ENCODE assay signal across 8 cellular contexts in genomic region chr10:133278577-133279265, GRCh38. TPM values are rescaled to one million over a fixed set of nuclear protein-coding genes. Genes with fewer than 3 reads are reported as not detected.
DNase-seq lines count a peak whose midpoint lies in the region; ATAC-seq and TF ChIP-seq lines count a peak whose summit lies in the region.

No MANE protein-coding gene starts in this region.

- ATAC-seq in HG03097 (IDR thresholded peaks at IDR 0.05; ENCODE audit: low FRiP score, unreplicated experiment) (peak; percentile 42), RWPE2 (ENCODE audit: low read depth) (peak; percentile 66), mucosa of descending colon (peak; percentile 59), GM21717 (IDR thresholded peaks at IDR 0.05; ENCODE audit: unreplicated experiment) (no peak)

- no peaks in the 10 kb centered on the region for H3K9me3 ChIP-seq in RWPE2 (ENCODE audit: severe bottlenecking)
- no peaks in the 10 kb centered on the region for H3K9me3 ChIP-seq in mucosa of descending colon

- H3K36me3 ChIP-seq in RWPE2 (ENCODE audit: low read depth) (peaks cover 30% of the 10 kb centered on the region), brain microvascular endothelial cell (replicated peaks) (peaks cover 24% of the 10 kb centered on the region), mucosa of descending colon (ENCODE audit: low read depth) (peaks cover 6% of the 10 kb centered on the region)

- intact Hi-C loops in mucosa of descending colon (cut with DNase I, micrococcal nuclease): no loop called here

- no peak overlapping the region for H3K4me3 ChIP-seq in RWPE2 (ENCODE audit: severe bottlenecking)
- no peak overlapping the region for H3K4me3 ChIP-seq in brain microvascular endothelial cell (ENCODE audit: low read depth, low read length)
- no peak overlapping the region for H3K4me3 ChIP-seq in mucosa of descending colon

- H3K4me1 ChIP-seq in RWPE2 (ENCODE audit: insufficient read depth, poor library complexity, severe bottlenecking): peaks cover 42% of the 10 kb centered on the region
- H3K4me1 ChIP-seq in mucosa of descending colon (ENCODE audit: low read depth): peaks cover 8% of the 10 kb centered on the region

- H3K27me3 ChIP-seq in RWPE2 (ENCODE audit: insufficient read depth, poor library complexity, severe bottlenecking) (no peaks in the 10 kb centered on the region), brain microvascular endothelial cell (replicated peaks) (peaks cover 2% of the 10 kb centered on the region)

- peak; percentile 80 for DNase-seq in activated CD8-positive, alpha-beta memory T cell treated with anti-CD3 and anti-CD28 coated beads for 24 hours
- no peak for DNase-seq in activated CD8-positive, alpha-beta memory T cell treated with anti-CD3 and anti-CD28 coated beads, Interleukin-2, amount 50 U/mL, for 48 hours
- DNase-seq in RWPE2 (ENCODE audit: low spot score) (peak; percentile 93), brain microvascular endothelial cell (peak; percentile 42), mucosa of descending colon (peak; percentile 70 to 89 (median 76)), LoVo (ENCODE audit: low spot score) (no peak)

- TF ChIP-seq CTCF in RWPE2 (IDR thresholded peaks at IDR 0.05; ENCODE audit: poor library complexity, severe bottlenecking): peak; percentile 18
- TF ChIP-seq CTCF in brain microvascular endothelial cell (IDR thresholded peaks at IDR 0.05; ENCODE audit: low read depth, low read length, missing control alignments): no peak
- TF ChIP-seq CTCF in mucosa of descending colon (IDR thresholded peaks at IDR 0.05): no peak

- in situ Hi-C loops in brain microvascular endothelial cell (cut with HindIII; ENCODE audit: low pct_ligation_motif_present, low sequenced_read_pairs): no loop called here

- H3K27ac ChIP-seq in RWPE2 (ENCODE audit: poor library complexity, severe bottlenecking) (peak overlapping the region; percentile 90), brain microvascular endothelial cell (peak overlapping the region; percentile 29)

RNA-seq across cellular contexts. Expression of gene ADAM8, which starts 2.1 kb away (rescaled TPM):
- 1 to 10 TPM; 4.8 to 7.0 (median 5.2) TPM for total RNA-seq in mucosa of descending colon

RNA-seq across cellular contexts. Expression of gene TUBGCP2, which starts 30.0 kb away (rescaled TPM):
- 10 to 100 TPM; 48.1 to 63.4 (median 58.8) TPM for total RNA-seq in mucosa of descending colon

RNA-seq across cellular contexts. Expression of gene ZNF511, which starts 30.0 kb away (rescaled TPM):
- total RNA-seq in mucosa of descending colon: 10 to 100 TPM; 39.1 to 54.0 (median 42.7) TPM

RNA-seq across cellular contexts. Expression of gene VENTX, which starts 41.1 kb away (rescaled TPM):
- total RNA-seq in mucosa of descending colon: 1 to 10 TPM in 1 of 3 donors, under 1 TPM in 2; 0.09 to 1.2 (median 0.36) TPM

RNA-seq across cellular contexts. Expression of gene UTF1, which starts 48.7 kb away (rescaled TPM):
- not detected for total RNA-seq in mucosa of descending colon

Comparison
In these comparisons a context has a peak if more than half of its experiments do, and no peak if none do; other contexts are left out.
1. DNase-seq: peak in activated CD8-positive, alpha-beta memory T cell treated with anti-CD3 and anti-CD28 coated beads for 24 hours (single experiment), RWPE2 (single experiment), brain microvascular endothelial cell (single experiment) and mucosa of descending colon (3 of 3); none in activated CD8-positive, alpha-beta memory T cell treated with anti-CD3 and anti-CD28 coated beads, Interleukin-2, amount 50 U/mL, for 48 hours (single experiment) and LoVo (single experiment).